Comparison of ENCODE assay signal across 9 cellular contexts in the genomic region with DNA sequence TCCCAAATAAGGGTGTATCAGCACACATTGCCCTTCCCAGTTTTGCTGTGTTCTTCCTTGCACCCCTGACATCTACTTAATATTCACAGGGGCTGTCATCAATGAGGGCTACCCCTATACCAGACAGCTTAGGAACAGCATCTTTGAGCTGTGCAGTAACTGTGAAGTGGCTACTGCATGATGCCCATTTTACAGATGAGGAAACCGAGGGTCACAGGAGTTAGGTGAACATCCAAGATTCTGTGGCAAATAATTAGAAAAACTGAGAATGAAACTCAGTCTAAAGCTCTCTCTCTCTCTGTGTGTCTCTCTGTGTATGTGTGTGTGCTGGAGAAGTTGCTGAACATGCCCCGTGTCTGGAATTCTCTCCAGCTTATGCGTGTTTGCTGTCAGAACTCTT.
"Had no signal": no experiment of that assay in that cellular context is flagged by ENCODE, and none has a peak within 500 bp of the region (broad histone marks: within the 10 kb centered on the region; RNA-seq: fewer than 3 reads in every experiment).

No MANE protein-coding gene starts in this region.

- H2AFZ ChIP-seq: GM23248 had no signal

- H3K36me3 Mint-ChIP-seq: IgD-negative memory B cell had no signal

- H3K4me3 Mint-ChIP-seq: HFFc6, IgD-negative memory B cell had no signal

- H3K9me3 Mint-ChIP-seq: HFFc6, IgD-negative memory B cell had no signal

- H3K9ac ChIP-seq: GM23248 had no signal

- H3K36me3 ChIP-seq: HAP-1 had no signal

- H3K4me1 ChIP-seq: HAP-1 had no signal

- FAIRE-seq: HTR-8/SVneo had no signal

- ATAC-seq: HCT116 had no signal

- H3K27me3 Mint-ChIP-seq: IgD-negative memory B cell had no signal

- H3K4me3 ChIP-seq: GM23248, HAP-1 had no signal

- H3K27ac Mint-ChIP-seq: HFFc6, IgD-negative memory B cell had no signal

- DNase-seq: GM23248, GOT3, H7, HFFc6, KG1 had no signal

- H3K9me3 ChIP-seq: HAP-1 had no signal

- H3K27ac ChIP-seq: GM23248 had no signal
